ENCODE assay signal across 23 cellular contexts in genomic region chr12:107326237-107326636, GRCh38.
"Had no signal": no experiment of that assay in that cellular context is flagged by ENCODE, and none has a peak within 500 bp of the region (broad histone marks: within the 10 kb centered on the region; RNA-seq: fewer than 3 reads in every experiment).

No MANE protein-coding gene starts in this region.

- H3K9me3 ChIP-seq: esophagus squamous epithelium, heart right ventricle, left ventricle myocardium inferior, tibial artery, uterus had no signal

- H3K27ac Mint-ChIP-seq: activated CD4-positive, alpha-beta memory T cell treated with anti-CD3 and anti-CD28 coated beads for 36 hours; activated naive CD8-positive, alpha-beta T cell treated with anti-CD3 and anti-CD28 coated beads for 36 hours; activated T-helper 1 cell treated with anti-CD3 and anti-CD28 coated beads, Interleukin-12 subunit alpha, Interleukin-12 subunit beta, Interleukin-2, Interleukin-4 antibody, amounts not matched to agents 30 ng/mL and 10 ng/mL and 1 ng/mL, durations not matched to agents 14 hours and 24 hours and 36 hours; dendritic cell treated with granulocyte-macrophage colony-stimulating factor and Interleukin-4, amounts not matched to agents 40 ng/mL and 50 ng/mL, for 4 days; immature natural killer cell; nephron progenitor cell; progenitor cell of endocrine pancreas had no signal

- DNase-seq: activated CD4-positive, alpha-beta memory T cell treated with anti-CD3 and anti-CD28 coated beads for 36 hours; activated gamma-delta T cell treated with Interleukin-2 at 50 U/mL for 16 hours; activated naive CD8-positive, alpha-beta T cell treated with anti-CD3 and anti-CD28 coated beads for 36 hours; activated T-cell treated with anti-CD3 and anti-CD28 coated beads for 4 hours; amniotic stem cell; effector CD8-positive, alpha-beta T cell; esophagus squamous epithelium; heart right ventricle; immature natural killer cell; kidney glomerular epithelial cell; left ventricle myocardium inferior; mammary epithelial cell; nephron progenitor cell; stimulated activated CD4-positive, alpha-beta T cell treated with anti-CD3 and anti-CD28 coated beads, Interleukin-2, amount 100 ng/mL, for 24 hours; stimulated activated naive CD8-positive, alpha-beta T cell treated with anti-CD3 and anti-CD28 coated beads, Interleukin-15, Interleukin-2, amounts not matched to agents 100 U/mL and 50 U/mL, for 24 hours; substantia nigra; tibial artery; uterus had no signal

- H3K36me3 Mint-ChIP-seq: immature natural killer cell had no signal

- ATAC-seq: heart right ventricle; stimulated activated naive CD8-positive, alpha-beta T cell treated with anti-CD3 and anti-CD28 coated beads, Interleukin-15, Interleukin-2, amounts not matched to agents 100 U/mL and 50 U/mL, for 24 hours had no signal

- H3K27me3 Mint-ChIP-seq: activated CD4-positive, alpha-beta memory T cell treated with anti-CD3 and anti-CD28 coated beads for 36 hours had no signal

- H3K4me3 Mint-ChIP-seq: activated CD4-positive, alpha-beta memory T cell treated with anti-CD3 and anti-CD28 coated beads for 36 hours; activated naive CD8-positive, alpha-beta T cell treated with anti-CD3 and anti-CD28 coated beads for 36 hours; activated T-helper 1 cell treated with anti-CD3 and anti-CD28 coated beads, Interleukin-12 subunit alpha, Interleukin-12 subunit beta, Interleukin-2, Interleukin-4 antibody, amounts not matched to agents 30 ng/mL and 10 ng/mL and 1 ng/mL, durations not matched to agents 14 hours and 24 hours and 36 hours; dendritic cell treated with granulocyte-macrophage colony-stimulating factor and Interleukin-4, amounts not matched to agents 40 ng/mL and 50 ng/mL, for 4 days; immature natural killer cell; nephron progenitor cell had no signal

- FAIRE-seq: endothelial cell of umbilical vein had no signal

- H3K4me1 ChIP-seq: left ventricle myocardium inferior, uterus had no signal

- H3K36me3 ChIP-seq: esophagus squamous epithelium, heart right ventricle, left ventricle myocardium inferior, tibial artery, uterus had no signal

- H3K27ac ChIP-seq: esophagus squamous epithelium, heart right ventricle, left ventricle myocardium inferior, tibial artery, uterus, VCaP had no signal

- H3K9me3 Mint-ChIP-seq: activated CD4-positive, alpha-beta memory T cell treated with anti-CD3 and anti-CD28 coated beads for 36 hours; dendritic cell treated with granulocyte-macrophage colony-stimulating factor and Interleukin-4, amounts not matched to agents 40 ng/mL and 50 ng/mL, for 4 days; nephron progenitor cell had no signal

- H3K4me3 ChIP-seq: esophagus squamous epithelium, heart right ventricle, left ventricle myocardium inferior, tibial artery, uterus had no signal
